Comparison of ENCODE assay signal across 13 cellular contexts in genomic region chr12:53694746-53695145, GRCh38. TPM values are rescaled to one million over a fixed set of nuclear protein-coding genes. Genes with fewer than 3 reads are reported as not detected.
DNase-seq lines count a peak whose midpoint lies in the region; ATAC-seq and TF ChIP-seq lines count a peak whose summit lies in the region.
"Had no signal": no experiment of that assay in that cellular context is flagged by ENCODE, and none has a peak within 500 bp of the region (broad histone marks: within the 10 kb centered on the region; RNA-seq: fewer than 3 reads in every experiment).

No MANE protein-coding gene starts in this region.

- H3K36me3 Mint-ChIP-seq in activated CD4-positive, alpha-beta T cell treated with anti-CD3 and anti-CD28 coated beads for 36 hours (ENCODE audit: low read depth) = no peaks in the 10 kb centered on the region
- H3K36me3 Mint-ChIP-seq in activated CD4-positive, alpha-beta memory T cell treated with anti-CD3 and anti-CD28 coated beads for 36 hours = no peaks in the 10 kb centered on the region

- H3K23ac ChIP-seq in trophoblast cell (ENCODE audit: low read length) = no peak overlapping the region

- no peak for TF ChIP-seq CTCF in body of pancreas (IDR thresholded peaks at IDR 0.05)

- H3K9ac ChIP-seq in trophoblast cell (ENCODE audit: low read length) = no peak overlapping the region

- no peak overlapping the region for H4K12ac ChIP-seq in trophoblast cell (ENCODE audit: low read depth, low read length)

- ATAC-seq in activated CD4-positive, alpha-beta T cell treated with anti-CD3 and anti-CD28 coated beads for 36 hours = no peak
- ATAC-seq in HG02798 (IDR thresholded peaks at IDR 0.05; ENCODE audit: poor library complexity, unreplicated experiment) = no peak
- no peak for ATAC-seq in body of pancreas

- peaks cover 1% of the 10 kb centered on the region for H3K9me3 ChIP-seq in trophoblast cell (ENCODE audit: insufficient read depth, low read depth, low read length)
- H3K9me3 ChIP-seq in body of pancreas = no peaks in the 10 kb centered on the region

- H3K14ac ChIP-seq in trophoblast cell (ENCODE audit: low read length) = no peak overlapping the region

- H3K27ac ChIP-seq in trophoblast cell (ENCODE audit: low read depth, low read length) = no peak overlapping the region
- no peak overlapping the region for H3K27ac ChIP-seq in body of pancreas
- H3K27ac ChIP-seq: SK-N-MC had no signal

- peaks cover 63% of the 10 kb centered on the region for H3K27me3 Mint-ChIP-seq in activated CD4-positive, alpha-beta T cell treated with anti-CD3 and anti-CD28 coated beads for 36 hours
- peaks cover 67% of the 10 kb centered on the region for H3K27me3 Mint-ChIP-seq in activated CD4-positive, alpha-beta memory T cell treated with anti-CD3 and anti-CD28 coated beads for 36 hours

- H3K18ac ChIP-seq in trophoblast cell (ENCODE audit: low read length) = no peak overlapping the region

- no CpG with 5 or more reads among the region's 16 CpGs for WGBS in trophoblast cell (ENCODE audit: extremely low coverage, insufficient coverage, insufficient read length)
- WGBS in body of pancreas, 2 donors = 52 to 69% methylated on average over 16 of the region's 16 CpGs

- DNase-seq in activated CD4-positive, alpha-beta T cell treated with anti-CD3 and anti-CD28 coated beads for 36 hours = no peak
- DNase-seq in activated CD4-positive, alpha-beta T cell treated with anti-CD3 and anti-CD28 coated beads for 1 hour = no peak
- no peak for DNase-seq in activated CD4-positive, alpha-beta memory T cell treated with anti-CD3 and anti-CD28 coated beads for 36 hours
- DNase-seq in trophoblast cell (no peak), body of pancreas (no peak)
- no peak for DNase-seq in central memory CD4-positive, alpha-beta T cell
- DNase-seq: erythroblast, NCI-H748 treated with DMSO at 0.1 percent for 48 hours, occipital lobe had no signal

- no peak for TF ChIP-seq POLR2A in body of pancreas (IDR thresholded peaks at IDR 0.05)

- H2BK12ac ChIP-seq in trophoblast cell (ENCODE audit: low read length) = no peak overlapping the region

- CTCF ChIA-PET in activated CD4-positive, alpha-beta T cell treated with anti-CD3 and anti-CD28 coated beads for 36 hours (lab: Charles Lee) = interaction anchor here (0.5 to 2.6 kb wide), 9 partner anchors 16 to 519 kb away, joined by 3 to 25 read pairs (median 3); partner anchors contain the start of gene CISTR
- CTCF ChIA-PET in activated CD4-positive, alpha-beta memory T cell treated with anti-CD3 and anti-CD28 coated beads for 36 hours (lab: Charles Lee) = interaction anchor here (0.6 to 4.1 kb wide), 5 partner anchors 9 to 52 kb away, joined by 3 to 28 read pairs (median 9); partner anchors contain the start of gene ATP5MC2

- H3K36me3 ChIP-seq in trophoblast cell (ENCODE audit: control insufficient read depth in 1 of 2, insufficient read depth in 2 of 2, low read length in 2 of 2) (no peaks in the 10 kb centered on the region), body of pancreas (replicated peaks in 1 of 2; ENCODE audit: insufficient read depth in 1 of 2, low read depth in 2 of 2) (no peaks in the 10 kb centered on the region)

- H2AFZ ChIP-seq in trophoblast cell (ENCODE audit: insufficient read depth, low read length, poor library complexity) = no peak overlapping the region

- no peak overlapping the region for H3K4ac ChIP-seq in trophoblast cell (ENCODE audit: low read depth, low read length)

- H3K79me1 ChIP-seq in trophoblast cell (ENCODE audit: low read length) = no peaks in the 10 kb centered on the region

- no peak overlapping the region for H2AK5ac ChIP-seq in trophoblast cell (ENCODE audit: low read length)

- no peak overlapping the region for H2BK120ac ChIP-seq in trophoblast cell (ENCODE audit: insufficient read depth, low read length, poor library complexity)

- no peaks in the 10 kb centered on the region for H3K79me2 ChIP-seq in trophoblast cell (ENCODE audit: control insufficient read depth, insufficient read depth, low read length, poor library complexity)

- POLR2A ChIA-PET in activated CD4-positive, alpha-beta T cell treated with anti-CD3 and anti-CD28 coated beads for 36 hours (lab: Charles Lee) = interaction anchor here (1.3 kb wide), 2 partner anchors 51 to 52 kb away, joined by 3 read pairs; no protein-coding TSS in a partner anchor
- POLR2A ChIA-PET in activated CD4-positive, alpha-beta memory T cell treated with anti-CD3 and anti-CD28 coated beads for 36 hours (lab: Charles Lee) = no interaction called here

- peak overlapping the region; percentile 20 for H3K27ac Mint-ChIP-seq in activated CD4-positive, alpha-beta T cell treated with anti-CD3 and anti-CD28 coated beads for 36 hours
- no peak overlapping the region for H3K27ac Mint-ChIP-seq in activated CD4-positive, alpha-beta memory T cell treated with anti-CD3 and anti-CD28 coated beads for 36 hours

- no peaks in the 10 kb centered on the region for H3K9me3 Mint-ChIP-seq in activated CD4-positive, alpha-beta T cell treated with anti-CD3 and anti-CD28 coated beads for 36 hours (ENCODE audit: low read depth)
- no peaks in the 10 kb centered on the region for H3K9me3 Mint-ChIP-seq in activated CD4-positive, alpha-beta memory T cell treated with anti-CD3 and anti-CD28 coated beads for 36 hours

- H4K8ac ChIP-seq in trophoblast cell (ENCODE audit: low read depth, low read length) = no peak overlapping the region

- H2BK5ac ChIP-seq in trophoblast cell (ENCODE audit: low read depth, low read length, poor library complexity) = no peak overlapping the region

- H3K27me3 ChIP-seq in trophoblast cell (ENCODE audit: insufficient read depth, low read length) (peaks cover 40% of the 10 kb centered on the region), body of pancreas (peaks cover 3 to 31% of the 10 kb centered on the region in 2 donors)

- H3K4me3 ChIP-seq in iPS-11a (ENCODE audit: low read depth, low read length) (peak overlapping the region; percentile 5), trophoblast cell (ENCODE audit: low read depth, low read length) (no peak overlapping the region), body of pancreas (no peak overlapping the region)
- H3K4me3 ChIP-seq: SK-N-MC had no signal

- peaks cover 27% of the 10 kb centered on the region for H3K4me1 Mint-ChIP-seq in activated CD4-positive, alpha-beta T cell treated with anti-CD3 and anti-CD28 coated beads for 36 hours
- peaks cover 29% of the 10 kb centered on the region for H3K4me1 Mint-ChIP-seq in activated CD4-positive, alpha-beta memory T cell treated with anti-CD3 and anti-CD28 coated beads for 36 hours (ENCODE audit: low read depth)

- intact Hi-C loops in activated CD4-positive, alpha-beta T cell treated with anti-CD3 and anti-CD28 coated beads for 36 hours (cut with DNase I, micrococcal nuclease) = loop anchor here in 1 of 2 experiments (2.0 kb wide), 1 partner anchor 18 kb away; the partner anchor contains the start of gene ATP5MC2
- intact Hi-C loops in activated CD4-positive, alpha-beta memory T cell treated with anti-CD3 and anti-CD28 coated beads for 36 hours (cut with micrococcal nuclease) = no loop called here
- intact Hi-C loops in body of pancreas (cut with DNase I) = no loop called here

- peaks cover 3 to 6% of the 10 kb centered on the region in 2 experiments for H3K4me1 ChIP-seq in trophoblast cell (ENCODE audit: control insufficient read depth in 1 of 2, insufficient read depth in 2 of 2, low read length in 2 of 2)
- H3K4me1 ChIP-seq in body of pancreas = peaks cover 19% of the 10 kb centered on the region

- no peak overlapping the region for H4K91ac ChIP-seq in trophoblast cell (ENCODE audit: low read depth, low read length)

- peak overlapping the region; percentile 53 for H3K4me3 Mint-ChIP-seq in activated CD4-positive, alpha-beta T cell treated with anti-CD3 and anti-CD28 coated beads for 36 hours
- H3K4me3 Mint-ChIP-seq in activated CD4-positive, alpha-beta memory T cell treated with anti-CD3 and anti-CD28 coated beads for 36 hours = peak overlapping the region; percentile 25

- H3K4me2 ChIP-seq in trophoblast cell (ENCODE audit: low read length) = peak overlapping the region; percentile 54

RNA-seq across cellular contexts. Expression of gene ATP5MC2, which starts 18.9 kb away (rescaled TPM):
- 100 to 1,000 TPM; 356 to 415 TPM for total RNA-seq in activated CD4-positive, alpha-beta T cell treated with anti-CD3 and anti-CD28 coated beads for 36 hours
- 100 to 1,000 TPM; 378 TPM for total RNA-seq in activated CD4-positive, alpha-beta memory T cell treated with anti-CD3 and anti-CD28 coated beads for 36 hours
- 232 and 239 TPM in 2 replicates for polyA plus RNA-seq in trophoblast cell (2013)
- total RNA-seq in body of pancreas = 100 to 1,000 TPM in 1 of 2 donors, 10 to 100 TPM in 1; 94.3 to 143 TPM

RNA-seq across cellular contexts. Expression of gene CALCOCO1, which starts 32.5 kb away (rescaled TPM):
- total RNA-seq in activated CD4-positive, alpha-beta T cell treated with anti-CD3 and anti-CD28 coated beads for 36 hours = 10 to 100 TPM; 17.1 to 20.4 TPM
- 10 to 100 TPM; 21.2 to 23.7 TPM for total RNA-seq in activated CD4-positive, alpha-beta memory T cell treated with anti-CD3 and anti-CD28 coated beads for 36 hours
- polyA plus RNA-seq in trophoblast cell (2013) = 44.9 and 46.2 TPM in 2 replicates
- 100 to 1,000 TPM; 109 to 153 TPM for total RNA-seq in body of pancreas

RNA-seq across cellular contexts. Expression of gene CISTR, which starts 57.0 kb away (rescaled TPM):
- not detected for total RNA-seq in activated CD4-positive, alpha-beta T cell treated with anti-CD3 and anti-CD28 coated beads for 36 hours
- not detected for total RNA-seq in activated CD4-positive, alpha-beta memory T cell treated with anti-CD3 and anti-CD28 coated beads for 36 hours
- polyA plus RNA-seq in trophoblast cell (2013) = not detected in 2 replicates
- not detected for total RNA-seq in body of pancreas
- total RNA-seq: Daoy, occipital lobe had no signal

Comparison
In these comparisons a context has a peak if more than half of its experiments do, and no peak if none do; other contexts are left out.
1. RNA of gene CALCOCO1, which starts 32.5 kb away (total RNA-seq): 109 to 153 TPM in body of pancreas; 21.2 to 23.7 TPM in activated CD4-positive, alpha-beta memory T cell treated with anti-CD3 and anti-CD28 coated beads for 36 hours and 17.1 to 20.4 TPM in activated CD4-positive, alpha-beta T cell treated with anti-CD3 and anti-CD28 coated beads for 36 hours; every median in the first group is over 4 times any median in the second.